Comparison of ENCODE assay signal across 10 cellular contexts in the genomic region with DNA sequence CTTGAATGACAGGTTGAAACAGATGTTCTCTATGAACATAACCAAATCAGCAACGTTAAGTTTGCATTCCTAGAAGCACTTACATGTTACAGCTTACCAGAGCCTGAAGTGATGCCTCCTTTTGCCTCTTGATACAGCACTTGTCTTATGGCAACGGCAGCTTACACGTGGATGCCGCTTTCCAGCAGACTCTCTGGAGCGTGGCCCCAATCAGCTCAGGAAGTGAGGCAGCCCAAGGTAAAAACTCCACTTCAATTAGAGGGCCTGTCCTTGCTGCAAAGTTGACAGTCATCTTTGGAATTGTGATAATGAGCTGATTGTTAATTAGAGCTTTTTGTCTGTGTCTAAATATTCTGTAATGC.
"Had no signal": no experiment of that assay in that cellular context is flagged by ENCODE, and none has a peak within 500 bp of the region (broad histone marks: within the 10 kb centered on the region; RNA-seq: fewer than 3 reads in every experiment).

No MANE protein-coding gene starts in this region.

- ATAC-seq: Panc1, PC-3, T-cell had no signal

- FAIRE-seq: HTR-8/SVneo had no signal

- DNase-seq: NCI-H1105, NCI-H1436 treated with DMSO at 0.1 percent for 48 hours, NCI-H187 treated with DMSO at 0.1 percent for 48 hours, NCI-H2029 treated with DMSO at 0.1 percent for 48 hours, NCI-H446 treated with DMSO at 0.1 percent for 48 hours, NCI-H774, T-cell had no signal
